Comparison of ENCODE assay signal across 1 cellular context in the genomic region with DNA sequence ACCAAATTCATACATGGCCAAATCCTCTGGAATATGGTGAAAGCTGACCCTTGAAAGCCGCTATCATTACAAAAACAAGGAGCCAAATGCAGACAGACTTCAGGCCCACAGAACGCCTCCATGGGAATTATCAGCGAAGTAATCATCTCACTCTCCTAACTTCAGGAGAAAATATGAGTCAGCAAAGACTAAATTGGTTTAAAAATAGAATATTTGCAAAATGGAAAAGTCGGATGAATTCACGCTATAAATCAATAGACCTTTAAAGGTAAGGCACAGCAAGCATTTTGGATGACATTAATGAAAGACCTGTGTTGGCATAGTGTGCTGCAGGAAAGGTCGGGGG.
TF ChIP-seq lines count a peak whose summit lies in the region.

No MANE protein-coding gene starts in this region.

TF ChIP-seq in K562, 482 proteins besides CTCF, POLR2A, EP300 and RAD21 (continued from another document and continues in another):
- TF ChIP-seq, protein P1, sequence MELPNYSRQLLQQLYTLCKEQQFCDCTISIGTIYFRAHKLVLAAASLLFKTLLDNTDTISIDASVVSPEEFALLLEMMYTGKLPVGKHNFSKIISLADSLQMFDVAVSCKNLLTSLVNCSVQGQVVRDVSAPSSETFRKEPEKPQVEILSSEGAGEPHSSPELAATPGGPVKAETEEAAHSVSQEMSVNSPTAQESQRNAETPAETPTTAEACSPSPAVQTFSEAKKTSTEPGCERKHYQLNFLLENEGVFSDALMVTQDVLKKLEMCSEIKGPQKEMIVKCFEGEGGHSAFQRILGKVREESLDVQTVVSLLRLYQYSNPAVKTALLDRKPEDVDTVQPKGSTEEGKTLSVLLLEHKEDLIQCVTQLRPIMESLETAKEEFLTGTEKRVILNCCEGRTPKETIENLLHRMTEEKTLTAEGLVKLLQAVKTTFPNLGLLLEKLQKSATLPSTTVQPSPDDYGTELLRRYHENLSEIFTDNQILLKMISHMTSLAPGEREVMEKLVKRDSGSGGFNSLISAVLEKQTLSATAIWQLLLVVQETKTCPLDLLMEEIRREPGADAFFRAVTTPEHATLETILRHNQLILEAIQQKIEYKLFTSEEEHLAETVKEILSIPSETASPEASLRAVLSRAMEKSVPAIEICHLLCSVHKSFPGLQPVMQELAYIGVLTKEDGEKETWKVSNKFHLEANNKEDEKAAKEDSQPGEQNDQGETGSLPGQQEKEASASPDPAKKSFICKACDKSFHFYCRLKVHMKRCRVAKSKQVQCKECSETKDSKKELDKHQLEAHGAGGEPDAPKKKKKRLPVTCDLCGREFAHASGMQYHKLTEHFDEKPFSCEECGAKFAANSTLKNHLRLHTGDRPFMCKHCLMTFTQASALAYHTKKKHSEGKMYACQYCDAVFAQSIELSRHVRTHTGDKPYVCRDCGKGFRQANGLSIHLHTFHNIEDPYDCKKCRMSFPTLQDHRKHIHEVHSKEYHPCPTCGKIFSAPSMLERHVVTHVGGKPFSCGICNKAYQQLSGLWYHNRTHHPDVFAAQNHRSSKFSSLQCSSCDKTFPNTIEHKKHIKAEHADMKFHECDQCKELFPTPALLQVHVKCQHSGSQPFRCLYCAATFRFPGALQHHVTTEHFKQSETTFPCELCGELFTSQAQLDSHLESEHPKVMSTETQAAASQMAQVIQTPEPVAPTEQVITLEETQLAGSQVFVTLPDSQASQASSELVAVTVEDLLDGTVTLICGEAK (IDR thresholded peaks at IDR 0.05): no peak
- TF ChIP-seq, protein P1 (CRISPR knock-in tag; IDR thresholded peaks at IDR 0.05): no peak
- TF ChIP-seq FOSL1 (tag; conservative IDR thresholded peaks at IDR 0.05) (peak; percentile 51; the same call in 1 of the 2 replicates), NFE2 (IDR thresholded peaks at IDR 0.05; ENCODE audit: low read depth) (peak; percentile 52; the same call in 1 of the 2 replicates), SMARCE1 (IDR thresholded peaks at IDR 0.05) (0 out of 2 replicates have a peak, but pooled peaks have one; percentile 12), ZNF316 (IDR thresholded peaks at IDR 0.05) (peak; percentile 81), JUND (IDR thresholded peaks at IDR 0.05; ENCODE audit: borderline replicate concordance, low read depth, low read length) (peak; percentile 63; the same call in 1 of the 2 replicates), JUND (tag; IDR thresholded peaks at IDR 0.05; ENCODE audit: borderline replicate concordance, low read depth, low read length) (no peak), MEIS2 (IDR thresholded peaks at IDR 0.05; ENCODE audit: partially characterized antibody) (peak; percentile 11), SMC3 (conservative IDR thresholded peaks at IDR 0.05; ENCODE audit: insufficient read depth, low read depth, low read length) (no peak), FOXK2 (conservative IDR thresholded peaks at IDR 0.05 in 1 of 2, IDR thresholded peaks at IDR 0.05 in 1 of 2; ENCODE audit: low read depth in 2 of 2) (no peak), HDGF (IDR thresholded peaks at IDR 0.05) (no peak), EP400 (IDR thresholded peaks at IDR 0.05) (no peak), MYC (IDR thresholded peaks at IDR 0.05; ENCODE audit: low read depth, low read length) (no peak), MYC (CRISPR knock-in tag; IDR thresholded peaks at IDR 0.05; ENCODE audit: borderline replicate concordance, low read depth) (no peak), ZNF175 (CRISPR knock-in tag; IDR thresholded peaks at IDR 0.05; ENCODE audit: low read depth) (no peak), NR2C2 (CRISPR knock-in tag; IDR thresholded peaks at IDR 0.05) (no peak), NR2C2 (tag; IDR thresholded peaks at IDR 0.05) (peak; percentile 49), POU5F1 (IDR thresholded peaks at IDR 0.05; ENCODE audit: borderline replicate concordance, low read depth, low read length, partially characterized antibody) (no peak), KLF16 (IDR thresholded peaks at IDR 0.05) (no peak), HNRNPK (IDR thresholded peaks at IDR 0.05; ENCODE audit: low read depth, low read length, poor library complexity, severe bottlenecking) (no peak), TSC22D4 (tag; IDR thresholded peaks at IDR 0.05) (no peak), HNRNPL (IDR thresholded peaks at IDR 0.05; ENCODE audit: low read depth, low read length) (no peak), MAFG (tag; conservative IDR thresholded peaks at IDR 0.05) (peak; percentile 79), RAD51 (IDR thresholded peaks at IDR 0.05; ENCODE audit: borderline replicate concordance, low read depth) (no peak), LEF1 (IDR thresholded peaks at IDR 0.05) (no peak), THRAP3 (IDR thresholded peaks at IDR 0.05; ENCODE audit: borderline replicate concordance) (no peak), KLF1 (tag; IDR thresholded peaks at IDR 0.05) (no peak), PTBP1 (IDR thresholded peaks at IDR 0.05; ENCODE audit: low read depth, low read length) (no peak), EZH2 (IDR thresholded peaks at IDR 0.05; ENCODE audit: borderline replicate concordance, low read depth, low read length) (no peak), RUNX1 (IDR thresholded peaks at IDR 0.05; ENCODE audit: low read depth) (no peak), PRMT5 (CRISPR knock-in tag; IDR thresholded peaks at IDR 0.05) (no peak), ZNF212 (CRISPR knock-in tag; IDR thresholded peaks at IDR 0.05) (no peak), SMARCA4 (IDR thresholded peaks at IDR 0.05) (0 out of 2 replicates have a peak, but pooled peaks have one; percentile 31), MEF2A (IDR thresholded peaks at IDR 0.05; ENCODE audit: control insufficient read depth, low read depth, low read length) (no peak), RFX1 (IDR thresholded peaks at IDR 0.05) (peak; percentile 71)
- TF ChIP-seq, protein P2, sequence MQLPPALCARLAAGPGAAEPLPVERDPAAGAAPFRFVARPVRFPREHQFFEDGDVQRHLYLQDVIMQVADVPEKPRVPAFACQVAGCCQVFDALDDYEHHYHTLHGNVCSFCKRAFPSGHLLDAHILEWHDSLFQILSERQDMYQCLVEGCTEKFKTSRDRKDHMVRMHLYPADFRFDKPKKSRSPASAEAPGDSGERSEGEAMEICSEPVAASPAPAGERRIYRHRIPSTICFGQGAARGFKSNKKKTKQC (CRISPR knock-in tag; IDR thresholded peaks at IDR 0.05): no peak
- TF ChIP-seq, protein P3, sequence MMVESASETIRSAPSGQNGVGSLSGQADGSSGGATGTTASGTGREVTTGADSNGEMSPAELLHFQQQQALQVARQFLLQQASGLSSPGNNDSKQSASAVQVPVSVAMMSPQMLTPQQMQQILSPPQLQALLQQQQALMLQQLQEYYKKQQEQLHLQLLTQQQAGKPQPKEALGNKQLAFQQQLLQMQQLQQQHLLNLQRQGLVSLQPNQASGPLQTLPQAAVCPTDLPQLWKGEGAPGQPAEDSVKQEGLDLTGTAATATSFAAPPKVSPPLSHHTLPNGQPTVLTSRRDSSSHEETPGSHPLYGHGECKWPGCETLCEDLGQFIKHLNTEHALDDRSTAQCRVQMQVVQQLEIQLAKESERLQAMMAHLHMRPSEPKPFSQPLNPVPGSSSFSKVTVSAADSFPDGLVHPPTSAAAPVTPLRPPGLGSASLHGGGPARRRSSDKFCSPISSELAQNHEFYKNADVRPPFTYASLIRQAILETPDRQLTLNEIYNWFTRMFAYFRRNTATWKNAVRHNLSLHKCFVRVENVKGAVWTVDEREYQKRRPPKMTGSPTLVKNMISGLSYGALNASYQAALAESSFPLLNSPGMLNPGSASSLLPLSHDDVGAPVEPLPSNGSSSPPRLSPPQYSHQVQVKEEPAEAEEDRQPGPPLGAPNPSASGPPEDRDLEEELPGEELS (CRISPR knock-in tag; IDR thresholded peaks at IDR 0.05; ENCODE audit: borderline replicate concordance): no peak
- TF ChIP-seq, protein P4, sequence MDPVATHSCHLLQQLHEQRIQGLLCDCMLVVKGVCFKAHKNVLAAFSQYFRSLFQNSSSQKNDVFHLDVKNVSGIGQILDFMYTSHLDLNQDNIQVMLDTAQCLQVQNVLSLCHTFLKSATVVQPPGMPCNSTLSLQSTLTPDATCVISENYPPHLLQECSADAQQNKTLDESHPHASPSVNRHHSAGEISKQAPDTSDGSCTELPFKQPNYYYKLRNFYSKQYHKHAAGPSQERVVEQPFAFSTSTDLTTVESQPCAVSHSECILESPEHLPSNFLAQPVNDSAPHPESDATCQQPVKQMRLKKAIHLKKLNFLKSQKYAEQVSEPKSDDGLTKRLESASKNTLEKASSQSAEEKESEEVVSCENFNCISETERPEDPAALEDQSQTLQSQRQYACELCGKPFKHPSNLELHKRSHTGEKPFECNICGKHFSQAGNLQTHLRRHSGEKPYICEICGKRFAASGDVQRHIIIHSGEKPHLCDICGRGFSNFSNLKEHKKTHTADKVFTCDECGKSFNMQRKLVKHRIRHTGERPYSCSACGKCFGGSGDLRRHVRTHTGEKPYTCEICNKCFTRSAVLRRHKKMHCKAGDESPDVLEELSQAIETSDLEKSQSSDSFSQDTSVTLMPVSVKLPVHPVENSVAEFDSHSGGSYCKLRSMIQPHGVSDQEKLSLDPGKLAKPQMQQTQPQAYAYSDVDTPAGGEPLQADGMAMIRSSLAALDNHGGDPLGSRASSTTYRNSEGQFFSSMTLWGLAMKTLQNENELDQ (CRISPR knock-in tag; IDR thresholded peaks at IDR 0.05; ENCODE audit: borderline replicate concordance): no peak
- TF ChIP-seq, protein P5, sequence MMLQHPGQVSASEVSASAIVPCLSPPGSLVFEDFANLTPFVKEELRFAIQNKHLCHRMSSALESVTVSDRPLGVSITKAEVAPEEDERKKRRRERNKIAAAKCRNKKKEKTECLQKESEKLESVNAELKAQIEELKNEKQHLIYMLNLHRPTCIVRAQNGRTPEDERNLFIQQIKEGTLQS (IDR thresholded peaks at IDR 0.05): peak; percentile 18; the same call in 1 of the 2 replicates
- TF ChIP-seq, protein P5 (CRISPR knock-in tag; conservative IDR thresholded peaks at IDR 0.05): no peak
- TF ChIP-seq, protein P6, sequence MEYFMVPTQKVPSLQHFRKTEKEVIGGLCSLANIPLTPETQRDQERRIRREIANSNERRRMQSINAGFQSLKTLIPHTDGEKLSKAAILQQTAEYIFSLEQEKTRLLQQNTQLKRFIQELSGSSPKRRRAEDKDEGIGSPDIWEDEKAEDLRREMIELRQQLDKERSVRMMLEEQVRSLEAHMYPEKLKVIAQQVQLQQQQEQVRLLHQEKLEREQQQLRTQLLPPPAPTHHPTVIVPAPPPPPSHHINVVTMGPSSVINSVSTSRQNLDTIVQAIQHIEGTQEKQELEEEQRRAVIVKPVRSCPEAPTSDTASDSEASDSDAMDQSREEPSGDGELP (CRISPR knock-in tag; IDR thresholded peaks at IDR 0.05; ENCODE audit: borderline replicate concordance): no peak
- TF ChIP-seq, protein P7, sequence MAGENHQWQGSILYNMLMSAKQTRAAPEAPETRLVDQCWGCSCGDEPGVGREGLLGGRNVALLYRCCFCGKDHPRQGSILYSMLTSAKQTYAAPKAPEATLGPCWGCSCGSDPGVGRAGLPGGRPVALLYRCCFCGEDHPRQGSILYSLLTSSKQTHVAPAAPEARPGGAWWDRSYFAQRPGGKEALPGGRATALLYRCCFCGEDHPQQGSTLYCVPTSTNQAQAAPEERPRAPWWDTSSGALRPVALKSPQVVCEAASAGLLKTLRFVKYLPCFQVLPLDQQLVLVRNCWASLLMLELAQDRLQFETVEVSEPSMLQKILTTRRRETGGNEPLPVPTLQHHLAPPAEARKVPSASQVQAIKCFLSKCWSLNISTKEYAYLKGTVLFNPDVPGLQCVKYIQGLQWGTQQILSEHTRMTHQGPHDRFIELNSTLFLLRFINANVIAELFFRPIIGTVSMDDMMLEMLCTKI (IDR thresholded peaks at IDR 0.05; ENCODE audit: partially characterized antibody): no peak
- TF ChIP-seq, protein P8, sequence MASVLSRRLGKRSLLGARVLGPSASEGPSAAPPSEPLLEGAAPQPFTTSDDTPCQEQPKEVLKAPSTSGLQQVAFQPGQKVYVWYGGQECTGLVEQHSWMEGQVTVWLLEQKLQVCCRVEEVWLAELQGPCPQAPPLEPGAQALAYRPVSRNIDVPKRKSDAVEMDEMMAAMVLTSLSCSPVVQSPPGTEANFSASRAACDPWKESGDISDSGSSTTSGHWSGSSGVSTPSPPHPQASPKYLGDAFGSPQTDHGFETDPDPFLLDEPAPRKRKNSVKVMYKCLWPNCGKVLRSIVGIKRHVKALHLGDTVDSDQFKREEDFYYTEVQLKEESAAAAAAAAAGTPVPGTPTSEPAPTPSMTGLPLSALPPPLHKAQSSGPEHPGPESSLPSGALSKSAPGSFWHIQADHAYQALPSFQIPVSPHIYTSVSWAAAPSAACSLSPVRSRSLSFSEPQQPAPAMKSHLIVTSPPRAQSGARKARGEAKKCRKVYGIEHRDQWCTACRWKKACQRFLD (CRISPR knock-in tag; IDR thresholded peaks at IDR 0.05): no peak
